ENCODE assay signal across 27 cellular contexts in the genomic region with DNA sequence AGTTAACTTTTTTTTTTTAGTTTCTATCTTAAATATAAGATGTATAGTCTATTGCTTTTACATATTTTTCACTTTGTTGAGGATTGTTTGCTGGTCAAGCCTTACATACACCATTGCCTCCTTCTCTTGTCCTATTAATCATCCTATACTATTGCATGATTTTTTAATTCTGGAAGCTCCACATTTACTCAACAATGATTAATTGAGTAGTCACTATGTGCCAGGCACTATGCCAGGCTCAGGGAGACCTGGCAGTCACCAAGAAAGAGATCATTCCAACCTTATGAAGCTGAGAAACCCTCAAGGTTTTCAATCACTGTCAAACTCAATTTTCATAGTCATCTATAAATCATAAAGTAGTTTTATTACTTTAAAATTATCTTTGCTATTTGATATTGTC.
"Had no signal": no experiment of that assay in that cellular context is flagged by ENCODE, and none has a peak within 500 bp of the region (broad histone marks: within the 10 kb centered on the region; RNA-seq: fewer than 3 reads in every experiment).

No MANE protein-coding gene starts in this region.

- H3K9me3 ChIP-seq: colonic mucosa had no signal

- H3K4me3 ChIP-seq: colonic mucosa had no signal

- H3K36me3 ChIP-seq: brain microvascular endothelial cell, colonic mucosa had no signal

- DNase-seq: activated CD4-positive, alpha-beta T cell treated with anti-CD3 and anti-CD28 coated beads for 48 hours; activated CD4-positive, alpha-beta T cell treated with anti-CD3 and anti-CD28 coated beads, Interleukin-2, amount 50 U/mL, for 48 hours; activated CD4-positive, CD25-positive, alpha-beta regulatory T cell treated with anti-CD3 and anti-CD28 coated beads, Interleukin-2, amount 50 U/mL, for 72 hours; activated CD8-positive, alpha-beta memory T cell treated with anti-CD3 and anti-CD28 coated beads, Interleukin-2, amount 10 ng/mL, durations not matched to agents 7 days and 5 days; activated gamma-delta T cell; activated naive CD4-positive, alpha-beta T cell treated with anti-CD3 and anti-CD28 coated beads for 36 hours; activated T-cell treated with anti-CD3 and anti-CD28 coated beads, Interleukin-2, amount 50 U/mL, for 4 hours; amygdala; brain microvascular endothelial cell; caudate nucleus; colonic mucosa; Kasumi-1; KBM-7; MV-4-11; NCI-H1092 treated with DMSO at 0.1 percent for 48 hours; NCI-H1417 treated with DMSO at 0.1 percent for 48 hours; NCI-H1694; NCI-H2029; NCI-H2107; NCI-H2171 treated with DMSO at 0.1 percent for 48 hours; NCI-H345; NCI-H524; T-helper 17 cell; T-helper 9 cell had no signal

- H3K27me3 ChIP-seq: brain microvascular endothelial cell, colonic mucosa had no signal

- H3K4me1 ChIP-seq: colonic mucosa had no signal

- ATAC-seq: activated CD8-positive, alpha-beta memory T cell treated with anti-CD3 and anti-CD28 coated beads, Interleukin-2, amount 10 ng/mL, durations not matched to agents 7 days and 5 days; activated T-cell treated with anti-CD3 and anti-CD28 coated beads, Interleukin-2, amount 50 U/mL, for 4 hours; activated T-helper 17 cell treated with anti-CD3 and anti-CD28 coated beads, Interleukin-2, amount 50 U/mL, for 72 hours; Right ventricle myocardium inferior; T-helper 17 cell; WTC11 had no signal

- H3K27ac ChIP-seq: brain microvascular endothelial cell, colonic mucosa had no signal
